9 cellular contexts compared by ENCODE assay signal in genomic region chr6:46130665-46131064, GRCh38. TPM values are rescaled to one million over a fixed set of nuclear protein-coding genes. Genes with fewer than 3 reads are reported as not detected.
A peak's percentile ranks its signal among the peaks of the same experiment; 100 is the strongest.
DNase-seq lines count a peak whose midpoint lies in the region; ATAC-seq and TF ChIP-seq lines count a peak whose summit lies in the region.
"Had no signal": no experiment of that assay in that cellular context is flagged by ENCODE, and none has a peak within 500 bp of the region (broad histone marks: within the 10 kb centered on the region; RNA-seq: fewer than 3 reads in every experiment).

No MANE protein-coding gene starts in this region.

- H3K27me3 Mint-ChIP-seq in brain (peaks cover 22% of the 10 kb centered on the region), nephron progenitor cell (ENCODE audit: low read depth, poor library complexity) (peaks cover 51% of the 10 kb centered on the region)

- H3K36me3 Mint-ChIP-seq in brain (no peaks in the 10 kb centered on the region), nephron progenitor cell (ENCODE audit: low read depth) (no peaks in the 10 kb centered on the region)

- no peak for ATAC-seq in HG02571 (IDR thresholded peaks at IDR 0.05; ENCODE audit: unreplicated experiment)

- DNase-seq in CD1c-positive myeloid dendritic cell (ENCODE audit: extremely low spot score) (peak; percentile 39), KG1 (lab: John Stamatoyannopoulos, UW) (peak; percentile 2), nephron progenitor cell (no peak), cerebellum (ENCODE audit: low spot score) (no peak), GDM1 (lab: John Stamatoyannopoulos, UW) (no peak), DMS 273 (lab: John Stamatoyannopoulos, UW; ENCODE audit: unreplicated experiment) (no peak)
- DNase-seq: NCI-H1694 treated with DMSO at 0.1 percent for 48 hours had no signal

- H3K4me1 Mint-ChIP-seq in brain (peaks cover 23% of the 10 kb centered on the region), nephron progenitor cell (peaks cover 11% of the 10 kb centered on the region)

- no peak for TF ChIP-seq CTCF in brain (conservative IDR thresholded peaks at IDR 0.05)
- TF ChIP-seq CTCF in nephron progenitor cell (IDR thresholded peaks at IDR 0.05), result no peak

- peaks cover 0 to 8% (median 3%) of the 10 kb centered on the region in 5 experiments for H3K9me3 Mint-ChIP-seq in brain
- peaks cover 8% of the 10 kb centered on the region for H3K9me3 Mint-ChIP-seq in nephron progenitor cell

- H3K4me3 Mint-ChIP-seq in brain (peak overlapping the region; percentile 90 to 97 (median 93)), nephron progenitor cell (peak overlapping the region; percentile 91)

- H3K27ac Mint-ChIP-seq in brain (peak overlapping the region in 1 of 5 experiments; percentile 77), nephron progenitor cell (no peak overlapping the region)

RNA-seq across cellular contexts. Expression of gene ENPP4, which starts 0.9 kb away (rescaled TPM):
- polyA plus RNA-seq in brain (ENCODE audit: insufficient read depth, low read depth, low replicate concordance), result 8.2 TPM
- 30.3 TPM for total RNA-seq in cerebellum

RNA-seq across cellular contexts. Expression of gene ENPP5, which starts 40.1 kb away (rescaled TPM):
- 3.1 TPM for polyA plus RNA-seq in brain (ENCODE audit: insufficient read depth, low read depth, low replicate concordance)
- total RNA-seq in cerebellum, result 19.8 TPM

Comparison
In these comparisons a context has a peak if more than half of its experiments do, and no peak if none do; other contexts are left out.
1. DNase-seq: peak in CD1c-positive myeloid dendritic cell (single experiment) and KG1 (single experiment); none in nephron progenitor cell (single experiment), cerebellum (single experiment), GDM1 (single experiment) and DMS 273 (single experiment).